ENCODE assay signal across 21 cellular contexts in the genomic region with DNA sequence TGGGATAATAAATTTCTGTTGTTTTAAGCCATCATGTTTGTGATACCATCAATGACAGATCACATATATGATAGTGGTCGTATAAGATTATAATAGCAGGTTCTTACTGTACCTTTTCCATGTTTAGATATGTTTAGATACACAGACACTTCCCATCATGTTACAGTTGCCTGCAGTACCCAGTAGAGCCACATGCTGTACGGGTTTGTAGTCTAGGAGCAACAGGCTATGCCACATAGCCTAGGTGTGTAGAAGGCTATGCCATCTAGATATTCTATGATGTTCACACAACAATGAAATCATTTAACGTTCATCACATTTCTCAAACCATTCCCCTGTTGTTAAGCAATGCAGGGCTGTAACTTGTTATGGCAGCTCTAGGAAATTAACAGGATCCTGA.
DNase-seq lines count a peak whose midpoint lies in the region; ATAC-seq, FAIRE-seq and TF ChIP-seq lines count a peak whose summit lies in the region.
"Had no signal": no experiment of that assay in that cellular context is flagged by ENCODE, and none has a peak within 500 bp of the region (broad histone marks: within the 10 kb centered on the region; RNA-seq: fewer than 3 reads in every experiment).

No MANE protein-coding gene starts in this region.

- H3K36me3 ChIP-seq in A673 (ENCODE audit: insufficient read depth, low read length, poor library complexity, severe bottlenecking): no peaks in the 10 kb centered on the region
- H3K36me3 ChIP-seq: SJSA1 had no signal

- H3K4me3 ChIP-seq in A673 (ENCODE audit: low read depth, low read length, poor library complexity, severe bottlenecking): no peak overlapping the region
- H3K4me3 ChIP-seq in astrocyte of the cerebellum (ENCODE audit: low read depth, low read length): no peak overlapping the region
- H3K4me3 ChIP-seq in fibroblast of villous mesenchyme (ENCODE audit: low read depth, low read length): no peak overlapping the region
- H3K4me3 ChIP-seq: coronary artery, SJSA1 had no signal

- no peak for FAIRE-seq in GM12891 (lab: Jason Lieb, UNC)
- FAIRE-seq: GM18507 had no signal

- no peak overlapping the region for H3K27ac ChIP-seq in A673 (ENCODE audit: low read depth, low read length, poor library complexity, severe bottlenecking)
- H3K27ac ChIP-seq: coronary artery, SJSA1 had no signal

- DNase-seq in A673 (ENCODE audit: low spot score) (no peak), HT-29 (ENCODE audit: low spot score) (peak; percentile 22), astrocyte of the cerebellum (ENCODE audit: low read depth) (no peak), fibroblast of villous mesenchyme (ENCODE audit: low read depth) (no peak), left cardiac atrium (no peak), GM12891 (ENCODE audit: insufficient read length, low spot score) (no peak)
- DNase-seq: activated naive CD4-positive, alpha-beta T cell treated with anti-CD3 and anti-CD28 coated beads, Interleukin-2, amount 10 ng/mL, durations not matched to agents 7 days and 5 days; activated T-cell treated with anti-CD3 and anti-CD28 coated beads, Interleukin-2, amount 50 U/mL, for 48 hours; aorta; CD8-positive, alpha-beta memory T cell; GOT3; NCI-H1417 treated with DMSO at 0.1 percent for 48 hours; NCI-H2171 treated with DMSO at 0.1 percent for 48 hours; NCI-H526 treated with DMSO at 0.1 percent for 48 hours; stimulated activated CD8-positive, alpha-beta memory T cell treated with anti-CD3 and anti-CD28 coated beads, Interleukin-4, amount 100 ng/mL, for 48 hours had no signal

- no peak for TF ChIP-seq POLR2A in GM12891 (IDR thresholded peaks at IDR 0.05; ENCODE audit: low read depth, low read length)

- ATAC-seq in left cardiac atrium: no peak
- ATAC-seq in GM21367 (IDR thresholded peaks at IDR 0.05; ENCODE audit: unreplicated experiment): no peak
- no peak for ATAC-seq in HG03342 (IDR thresholded peaks at IDR 0.05; ENCODE audit: unreplicated experiment)
- ATAC-seq: left lobe of liver had no signal

- no peaks in the 10 kb centered on the region for H3K9me3 ChIP-seq in A673 (ENCODE audit: low read depth, low read length, poor library complexity, severe bottlenecking)
- H3K9me3 ChIP-seq: SJSA1 had no signal

- intact Hi-C loops in A673 (cut with micrococcal nuclease; ENCODE audit: unreplicated experiment) (no loop called here), left cardiac atrium (cut with DNase I) (no loop called here)

- POLR2A ChIA-PET in A673 (lab: Charles Lee; ENCODE audit: low non-redundant PET): no interaction called here

- H3K27me3 ChIP-seq in A673 (replicated peaks; ENCODE audit: insufficient read depth, low read depth, low read length, poor library complexity): no peaks in the 10 kb centered on the region
- H3K27me3 ChIP-seq: SJSA1 had no signal

- no TSS peak for BruUV-seq in A673 (replicated peaks; lab: Mats Ljungman, UMichigan)

- in situ Hi-C loops in astrocyte of the cerebellum (cut with HindIII; ENCODE audit: low sequenced_read_pairs): no loop called here

- TF ChIP-seq CTCF in A673 (conservative IDR thresholded peaks at IDR 0.05; ENCODE audit: low read depth, low read length) (0 out of 2 replicates have a peak, but pooled peaks have one; percentile 21), astrocyte of the cerebellum (IDR thresholded peaks at IDR 0.05; ENCODE audit: low read depth, low read length, missing control alignments) (peak; percentile 15), fibroblast of villous mesenchyme (IDR thresholded peaks at IDR 0.05; ENCODE audit: insufficient read depth, low read depth, low read length) (peak; percentile 22)

- CTCF ChIA-PET in A673 (lab: Charles Lee): no interaction called here

- no peaks in the 10 kb centered on the region for H3K4me1 ChIP-seq in A673 (ENCODE audit: insufficient read depth, low read length, poor library complexity, severe bottlenecking)

TF ChIP-seq in GM12891, 5 proteins besides CTCF, POLR2A, EP300 and RAD21:
- TF ChIP-seq PAX5 (IDR thresholded peaks at IDR 0.05; ENCODE audit: insufficient read depth, low read length, severe bottlenecking): no peak
- TF ChIP-seq POU2F2 (IDR thresholded peaks at IDR 0.05; ENCODE audit: low read depth, low read length): no peak
